23 cellular contexts compared by ENCODE assay signal in genomic region chr3:11245276-11245675, GRCh38.
"Had no signal": no experiment of that assay in that cellular context is flagged by ENCODE, and none has a peak within 500 bp of the region (broad histone marks: within the 10 kb centered on the region; RNA-seq: fewer than 3 reads in every experiment).

No MANE protein-coding gene starts in this region.

- DNase-seq: esophagus squamous epithelium; foreskin fibroblast; glutamatergic neuron; immature natural killer cell; left colon; left ventricle myocardium superior; mesenchymal stem cell; midbrain; nucleus accumbens; ovary; sigmoid colon; stimulated activated CD4-positive, alpha-beta T cell treated with anti-CD3 and anti-CD28 coated beads, Interleukin-2, amount 100 ng/mL, for 24 hours; stimulated activated CD4-positive, alpha-beta T cell treated with anti-CD3 and anti-CD28 coated beads, Interleukin-4, amount 100 ng/mL, for 4 hours; stimulated activated naive CD4-positive, alpha-beta T cell; stomach; substantia nigra; transverse colon had no signal

- H2AFZ ChIP-seq: neural progenitor cell had no signal

- H3K4me2 ChIP-seq: neural progenitor cell had no signal

- H3K9me3 ChIP-seq: esophagus squamous epithelium, gastroesophageal sphincter, ovary, right atrium auricular region, sigmoid colon, stomach, thoracic aorta, transverse colon had no signal

- H3K27ac ChIP-seq: esophagus squamous epithelium, gastroesophageal sphincter, neural progenitor cell, ovary, right atrium auricular region, sigmoid colon, skin epidermis, stomach, thoracic aorta, transverse colon had no signal

- ATAC-seq: gastroesophageal sphincter, left colon, left ventricle myocardium superior had no signal

- H3K9ac ChIP-seq: neural progenitor cell had no signal

- H3K4me1 ChIP-seq: gastroesophageal sphincter, neural progenitor cell, right atrium auricular region, sigmoid colon, stomach had no signal

- H3K36me3 ChIP-seq: esophagus squamous epithelium, gastroesophageal sphincter, neural progenitor cell, ovary, right atrium auricular region, sigmoid colon, stomach, thoracic aorta, transverse colon had no signal

- H3K4me3 ChIP-seq: esophagus squamous epithelium, gastroesophageal sphincter, lung, neural progenitor cell, ovary, right atrium auricular region, sigmoid colon, skin epidermis, stomach, thoracic aorta, transverse colon had no signal

- H3K27me3 ChIP-seq: esophagus squamous epithelium, gastroesophageal sphincter, neural progenitor cell, ovary, right atrium auricular region, sigmoid colon, stomach, transverse colon had no signal
